In the genomic region with DNA sequence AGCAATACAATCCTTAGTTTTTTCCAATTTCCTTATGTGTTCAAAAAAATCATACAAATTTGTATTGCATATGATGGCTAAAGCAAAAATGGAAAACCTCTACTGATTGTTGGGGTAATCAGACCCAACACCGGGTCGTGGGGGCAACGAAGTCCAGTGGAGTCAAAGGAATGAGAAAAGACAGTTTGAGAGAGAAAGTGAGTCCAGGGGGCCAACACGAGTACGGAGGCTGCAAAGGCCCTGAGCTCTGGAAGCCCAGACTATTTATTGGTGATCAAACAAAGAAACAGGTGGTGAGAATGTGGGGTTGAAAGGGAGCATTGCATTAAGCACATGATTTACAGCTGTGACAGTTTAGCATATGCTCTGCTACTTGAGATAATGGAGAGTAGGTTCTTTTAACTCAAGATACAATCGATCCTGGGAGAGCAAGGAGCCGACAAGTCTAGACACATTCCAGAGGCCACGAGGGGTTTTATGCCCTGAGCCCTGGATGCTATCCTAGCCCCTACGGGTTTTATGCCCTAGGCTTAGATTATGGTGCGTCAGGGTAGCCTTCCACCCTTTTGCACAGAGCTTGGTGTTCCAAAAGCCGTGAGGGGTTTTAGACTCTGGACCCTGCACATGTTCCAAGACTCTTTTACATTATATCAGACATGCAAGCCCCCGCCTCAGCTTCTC, we compare ENCODE assay signal across 12 cellular contexts. TPM values are rescaled to one million over a fixed set of nuclear protein-coding genes. Genes with fewer than 3 reads are reported as not detected.
"Had no signal": no experiment of that assay in that cellular context is flagged by ENCODE, and none has a peak within 500 bp of the region (broad histone marks: within the 10 kb centered on the region; RNA-seq: fewer than 3 reads in every experiment).

No MANE protein-coding gene starts in this region.

RNA-seq across cellular contexts. Expression of gene IL26, which starts 16.4 kb away (rescaled TPM):
- total RNA-seq: endothelial cell of umbilical vein, fibroblast of villous mesenchyme, glomerular endothelial cell, kidney, left lung, mammary epithelial cell, natural killer cell, omental fat pad, prostate gland, tibial nerve, vagina had no signal

RNA-seq across cellular contexts. Expression of gene IL22, which starts 44.2 kb away (rescaled TPM):
- total RNA-seq: endothelial cell of umbilical vein, fibroblast of villous mesenchyme, glomerular endothelial cell, kidney, left lung, mammary epithelial cell, natural killer cell, omental fat pad, prostate gland, tibial nerve, vagina had no signal

RNA-seq across cellular contexts. Expression of gene IFNG, which starts 49.6 kb away (rescaled TPM):
- total RNA-seq: endothelial cell of umbilical vein, esophagus squamous epithelium, fibroblast of villous mesenchyme, glomerular endothelial cell, kidney, mammary epithelial cell, omental fat pad, prostate gland, tibial nerve, vagina had no signal
